21 cellular contexts compared by ENCODE assay signal in genomic region chr13:50783066-50783465, GRCh38.
"Had no signal": no experiment of that assay in that cellular context is flagged by ENCODE, and none has a peak within 500 bp of the region (broad histone marks: within the 10 kb centered on the region; RNA-seq: fewer than 3 reads in every experiment).

No MANE protein-coding gene starts in this region.

- H3K27me3 ChIP-seq: breast epithelium, gastroesophageal sphincter, neural progenitor cell, right atrium auricular region, testis, transverse colon had no signal

- DNase-seq: activated CD4-positive, alpha-beta memory T cell treated with anti-CD3 and anti-CD28 coated beads, Interleukin-2, amount 10 ng/mL, durations not matched to agents 7 days and 5 days; activated CD4-positive, alpha-beta T cell treated with anti-CD3 and anti-CD28 coated beads, Interleukin-2, amount 10 ng/mL, durations not matched to agents 7 days and 5 days; activated CD4-positive, CD25-positive, alpha-beta regulatory T cell treated with anti-CD3 and anti-CD28 coated beads, Interleukin-2, amount 50 U/mL, for 72 hours; activated T-cell treated with anti-CD3 and anti-CD28 coated beads, Interleukin-2, amount 50 U/mL, for 48 hours; central memory CD4-positive, alpha-beta T cell; hippocampal formation; immature natural killer cell; midbrain; natural killer cell; occipital lobe; stimulated activated CD4-positive, alpha-beta T cell treated with anti-CD3 and anti-CD28 coated beads, Interleukin-15, amount 100 ng/mL, for 24 hours; stimulated activated naive CD8-positive, alpha-beta T cell treated with anti-CD3 and anti-CD28 coated beads, Interleukin-15, Interleukin-2, amounts not matched to agents 100 U/mL and 50 U/mL, for 24 hours; T-helper 17 cell; T1000; testis; transverse colon; WERI-Rb-1 had no signal

- H3K27ac ChIP-seq: breast epithelium, gastroesophageal sphincter, neural progenitor cell, right atrium auricular region, testis, transverse colon, WERI-Rb-1 had no signal

- H3K9me3 ChIP-seq: breast epithelium, gastroesophageal sphincter, right atrium auricular region, testis, transverse colon had no signal

- H3K36me3 ChIP-seq: breast epithelium, gastroesophageal sphincter, neural progenitor cell, right atrium auricular region, transverse colon, WERI-Rb-1 had no signal

- H3K4me1 ChIP-seq: breast epithelium, gastroesophageal sphincter, neural progenitor cell, right atrium auricular region, testis, transverse colon had no signal

- H3K4me3 ChIP-seq: breast epithelium, gastroesophageal sphincter, neural progenitor cell, right atrium auricular region, testis, transverse colon had no signal
